8 cellular contexts compared by ENCODE assay signal in the genomic region with DNA sequence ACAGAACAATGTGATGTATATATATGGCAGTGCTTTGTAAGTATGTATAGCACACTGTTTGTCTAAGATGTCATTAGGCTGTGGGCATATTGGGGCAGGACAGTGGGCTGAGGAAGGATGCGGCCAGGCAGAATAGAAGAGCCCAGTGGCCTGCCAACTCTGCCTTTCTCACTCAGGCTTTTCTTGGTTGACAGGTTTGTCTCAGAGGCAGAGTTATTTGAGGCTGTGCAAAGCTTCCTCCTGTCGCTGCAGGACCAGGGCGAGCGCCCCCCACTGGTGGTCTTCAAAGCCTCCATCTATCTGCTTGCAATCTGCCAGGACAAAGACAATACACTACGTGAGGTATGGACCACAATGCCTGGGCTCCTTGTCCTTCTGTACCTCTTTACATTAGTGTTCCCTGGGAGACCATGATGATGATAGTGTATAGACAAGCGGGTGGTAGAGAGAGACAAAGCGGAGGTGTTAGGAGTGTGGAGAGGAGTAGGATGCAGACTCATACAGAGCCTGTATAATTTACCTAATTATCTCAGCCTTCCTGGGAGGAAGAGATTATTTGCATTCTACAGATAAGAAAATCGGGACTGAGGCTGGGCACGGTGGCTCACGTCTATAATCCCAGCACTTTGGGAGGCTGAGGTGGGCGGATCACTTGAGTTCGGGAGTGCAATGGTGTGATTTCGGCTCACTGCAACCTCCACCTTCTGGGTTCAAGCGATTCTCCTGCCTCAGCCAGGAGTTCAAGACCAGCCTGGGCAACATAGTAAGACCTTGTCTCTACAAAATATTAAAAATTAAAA. TPM values are rescaled to one million over a fixed set of nuclear protein-coding genes. Genes with fewer than 3 reads are reported as not detected.
DNase-seq lines count a peak whose midpoint lies in the region; ATAC-seq, FAIRE-seq and TF ChIP-seq lines count a peak whose summit lies in the region.

No MANE protein-coding gene starts in this region.

- no peaks in the 10 kb centered on the region for H3K36me3 ChIP-seq in Peyer's patch

- ATAC-seq in HG02885 (IDR thresholded peaks at IDR 0.05; ENCODE audit: poor library complexity, unreplicated experiment) (no peak), HG02981 (IDR thresholded peaks at IDR 0.05; ENCODE audit: unreplicated experiment) (no peak)

- in situ Hi-C loops in ACHN (cut with HindIII; ENCODE audit: low pct_ligation_motif_present, low pct_unique_long_range_greater_than_20kb, low sequenced_read_pairs) = no loop called here

- H3K27me3 ChIP-seq in Peyer's patch = no peaks in the 10 kb centered on the region

- H3K27ac ChIP-seq in Peyer's patch = no peak overlapping the region

- no peaks in the 10 kb centered on the region for H3K9me3 ChIP-seq in Peyer's patch

- FAIRE-seq in GM18507 (lab: Jason Lieb, UNC) = peak; percentile 63

- TF ChIP-seq POLR2A in Peyer's patch (IDR thresholded peaks at IDR 0.05) = no peak

- no peaks in the 10 kb centered on the region for H3K4me1 ChIP-seq in Peyer's patch

- H3K4me3 ChIP-seq in Peyer's patch = no peak overlapping the region

- TF ChIP-seq CTCF in Peyer's patch (IDR thresholded peaks at IDR 0.05) = peak in 2 of 6 experiments; percentile 17 to 19

- DNase-seq in ACHN = peak; percentile 15
- no peak for DNase-seq in GM18507 (ENCODE audit: extremely low spot score, insufficient read length, low read depth)
- DNase-seq in Peyer's patch = peak in 2 of 3 donors; percentile 38 to 63
- DNase-seq in ecto neural progenitor cell (ENCODE audit: low spot score) = peak; percentile 87
- DNase-seq in putamen (ENCODE audit: low spot score) = peak; percentile 42
- no peak for DNase-seq in NCI-H2029 (lab: John Stamatoyannopoulos, UW)

RNA-seq across cellular contexts. Expression of gene CCDC134, which starts 37.3 kb away (rescaled TPM):
- total RNA-seq in Peyer's patch = 10 to 100 TPM in 2 of 4 donors, 1 to 10 TPM in 2; 8.1 to 20.6 (median 10.2) TPM

Comparison
In these comparisons a context has a peak if more than half of its experiments do, and no peak if none do; other contexts are left out.
1. DNase-seq: peak in ACHN (single experiment), Peyer's patch (2 of 3), ecto neural progenitor cell (single experiment) and putamen (single experiment); none in GM18507 (single experiment) and NCI-H2029 (single experiment).